In genomic region chr16:81214745-81215166, GRCh38 we compare ENCODE assay signal across 11 cellular contexts. TPM values are rescaled to one million over a fixed set of nuclear protein-coding genes. Genes with fewer than 3 reads are reported as not detected.
DNase-seq lines count a peak whose midpoint lies in the region; ATAC-seq and TF ChIP-seq lines count a peak whose summit lies in the region.
"Had no signal": no experiment of that assay in that cellular context is flagged by ENCODE, and none has a peak within 500 bp of the region (broad histone marks: within the 10 kb centered on the region; RNA-seq: fewer than 3 reads in every experiment).

No MANE protein-coding gene starts in this region.

- H3K4me3 ChIP-seq in heart right ventricle = no peak overlapping the region
- no peak overlapping the region for H3K4me3 ChIP-seq in thyroid gland (replicated peaks in 1 of 3)
- H3K4me3 ChIP-seq: esophagus muscularis mucosa had no signal

- intact Hi-C loops in heart right ventricle (cut with DNase I) (loop anchor here in 1 of 10 donors (10.0 kb wide), 1 partner anchor 100 kb away; the partner anchor contains the start of gene GAN), Right ventricle myocardium inferior (cut with DNase I) (no loop called here), thyroid gland (cut with DNase I) (no loop called here)
- intact Hi-C loops in activated T-helper 2 cell treated with anti-CD3 and anti-CD28 coated beads, Interferon-gamma antibody, Interleukin-2, Interleukin-4, amounts not matched to agents 10 μg/mL and 5 μg/mL and 100 μg/mL, durations not matched to agents 14 hours and 24 hours and 36 hours (cut with micrococcal nuclease) = no loop called here

- no peaks in the 10 kb centered on the region for H3K9me3 ChIP-seq in heart right ventricle
- H3K9me3 ChIP-seq in thyroid gland = no peaks in the 10 kb centered on the region
- H3K9me3 ChIP-seq: esophagus muscularis mucosa had no signal

- TF ChIP-seq CTCF in heart right ventricle (IDR thresholded peaks at IDR 0.05) = peak in 6 of 9 donors; percentile 10 to 31 (median 18)
- TF ChIP-seq CTCF in RWPE1 (conservative IDR thresholded peaks at IDR 0.05; ENCODE audit: low read depth) = 0 out of 2 replicates have a peak, but pooled peaks have one; percentile 17
- peak; percentile 50 for TF ChIP-seq CTCF in foreskin keratinocyte (conservative IDR thresholded peaks at IDR 0.05)
- TF ChIP-seq CTCF in thyroid gland (IDR thresholded peaks at IDR 0.05) = peak in 1 of 6 experiments; percentile 3

- H3K36me3 Mint-ChIP-seq in activated T-helper 2 cell treated with anti-CD3 and anti-CD28 coated beads, Interferon-gamma antibody, Interleukin-2, Interleukin-4, amounts not matched to agents 10 μg/mL and 5 μg/mL and 100 μg/mL, durations not matched to agents 14 hours and 24 hours and 36 hours (ENCODE audit: low read depth) = no peaks in the 10 kb centered on the region

- peaks cover 8% of the 10 kb centered on the region for H3K27me3 Mint-ChIP-seq in activated T-helper 2 cell treated with anti-CD3 and anti-CD28 coated beads, Interferon-gamma antibody, Interleukin-2, Interleukin-4, amounts not matched to agents 10 μg/mL and 5 μg/mL and 100 μg/mL, durations not matched to agents 14 hours and 24 hours and 36 hours (ENCODE audit: low read depth)

- no peaks in the 10 kb centered on the region for H3K4me1 Mint-ChIP-seq in activated T-helper 2 cell treated with anti-CD3 and anti-CD28 coated beads, Interferon-gamma antibody, Interleukin-2, Interleukin-4, amounts not matched to agents 10 μg/mL and 5 μg/mL and 100 μg/mL, durations not matched to agents 14 hours and 24 hours and 36 hours (ENCODE audit: low read depth)

- H3K27ac Mint-ChIP-seq in activated T-helper 2 cell treated with anti-CD3 and anti-CD28 coated beads, Interferon-gamma antibody, Interleukin-2, Interleukin-4, amounts not matched to agents 10 μg/mL and 5 μg/mL and 100 μg/mL, durations not matched to agents 14 hours and 24 hours and 36 hours = no peak overlapping the region

- H3K9me3 Mint-ChIP-seq in activated T-helper 2 cell treated with anti-CD3 and anti-CD28 coated beads, Interferon-gamma antibody, Interleukin-2, Interleukin-4, amounts not matched to agents 10 μg/mL and 5 μg/mL and 100 μg/mL, durations not matched to agents 14 hours and 24 hours and 36 hours = no peaks in the 10 kb centered on the region
- H3K9me3 Mint-ChIP-seq: naive thymus-derived CD4-positive, alpha-beta T cell had no signal

- CTCF ChIA-PET in RWPE1 (lab: Yijun Ruan, JAX) = interaction anchor here (0.6 kb wide), 1 partner anchor 158 kb away, joined by 6 read pairs; no protein-coding TSS in a partner anchor

- ATAC-seq in heart right ventricle (peak in 1 of 8 donors; percentile 34), Right ventricle myocardium inferior (no peak), foreskin keratinocyte (peak; percentile 37), GM21619 (IDR thresholded peaks at IDR 0.05; ENCODE audit: unreplicated experiment) (no peak)
- ATAC-seq: naive thymus-derived CD4-positive, alpha-beta T cell had no signal

- no peaks in the 10 kb centered on the region for H3K36me3 ChIP-seq in heart right ventricle
- no peaks in the 10 kb centered on the region for H3K36me3 ChIP-seq in thyroid gland
- H3K36me3 ChIP-seq: esophagus muscularis mucosa had no signal

- H3K4me1 ChIP-seq in heart right ventricle (no peaks in the 10 kb centered on the region), foreskin keratinocyte (no peaks in the 10 kb centered on the region), thyroid gland (no peaks in the 10 kb centered on the region)
- H3K4me1 ChIP-seq: esophagus muscularis mucosa had no signal

- H3K27me3 ChIP-seq in heart right ventricle = peaks cover 0 to 25% (median 4%) of the 10 kb centered on the region in 7 donors
- H3K27me3 ChIP-seq in foreskin keratinocyte = peaks cover 18% of the 10 kb centered on the region
- H3K27me3 ChIP-seq in thyroid gland = no peaks in the 10 kb centered on the region

- H3K27ac ChIP-seq in heart right ventricle = no peak overlapping the region
- no peak overlapping the region for H3K27ac ChIP-seq in RWPE1
- H3K27ac ChIP-seq in foreskin keratinocyte = no peak overlapping the region
- H3K27ac ChIP-seq in thyroid gland = no peak overlapping the region
- H3K27ac ChIP-seq: esophagus muscularis mucosa had no signal

- WGBS in heart right ventricle, 2 donors = 52 to 59% methylated on average over 15 of the region's 15 CpGs
- 62 to 68% methylated on average over 8 to 11 of the region's 15 CpGs for WGBS in thyroid gland, 2 donors

- no peak overlapping the region for H3K4me3 Mint-ChIP-seq in activated T-helper 2 cell treated with anti-CD3 and anti-CD28 coated beads, Interferon-gamma antibody, Interleukin-2, Interleukin-4, amounts not matched to agents 10 μg/mL and 5 μg/mL and 100 μg/mL, durations not matched to agents 14 hours and 24 hours and 36 hours (ENCODE audit: low read depth)
- H3K4me3 Mint-ChIP-seq: naive thymus-derived CD4-positive, alpha-beta T cell had no signal

- POLR2A ChIA-PET in RWPE1 (lab: Yijun Ruan, JAX; ENCODE audit: low non-redundant PET) = no interaction called here

- no peak for TF ChIP-seq POLR2A in thyroid gland (IDR thresholded peaks at IDR 0.05)

- DNase-seq in heart right ventricle (no peak), Right ventricle myocardium inferior (ENCODE audit: missing footprints) (no peak), RWPE1 (ENCODE audit: low spot score) (no peak), foreskin keratinocyte (no peak), GF-D8 (lab: John Stamatoyannopoulos, UW) (no peak), thyroid gland (no peak)
- no peak for DNase-seq in activated T-helper 2 cell treated with anti-CD3 and anti-CD28 coated beads, Interferon-gamma antibody, Interleukin-2, Interleukin-4, amounts not matched to agents 10 μg/mL and 5 μg/mL and 100 μg/mL, durations not matched to agents 14 hours and 24 hours and 36 hours (ENCODE audit: low spot score)
- DNase-seq: activated T-cell treated with anti-CD3 and anti-CD28 coated beads, Interleukin-2, amount 50 U/mL, for 1 hour; naive thymus-derived CD4-positive, alpha-beta T cell had no signal

RNA-seq across cellular contexts. Expression of gene BCO1, which starts 23.7 kb away (rescaled TPM):
- total RNA-seq in heart right ventricle (under 1 TPM in 2 of 10 donors, not detected in 8; 0.20 to 0.42 TPM), Right ventricle myocardium inferior (not detected), foreskin keratinocyte (not detected in 2 replicates), thyroid gland (under 1 TPM in 1 of 4 donors, not detected in 3; 0.22 TPM)
- polyA plus RNA-seq in heart right ventricle (not detected), foreskin keratinocyte (not detected in 2 replicates)
- total RNA-seq in activated T-helper 2 cell treated with anti-CD3 and anti-CD28 coated beads, Interferon-gamma antibody, Interleukin-2, Interleukin-4, amounts not matched to agents 10 μg/mL and 5 μg/mL and 100 μg/mL, durations not matched to agents 14 hours and 24 hours and 36 hours = not detected in 2 replicates
- total RNA-seq: naive thymus-derived CD4-positive, alpha-beta T cell had no signal
- polyA plus RNA-seq: naive thymus-derived CD4-positive, alpha-beta T cell had no signal
